ENCODE assay signal across 8 cellular contexts in the genomic region with DNA sequence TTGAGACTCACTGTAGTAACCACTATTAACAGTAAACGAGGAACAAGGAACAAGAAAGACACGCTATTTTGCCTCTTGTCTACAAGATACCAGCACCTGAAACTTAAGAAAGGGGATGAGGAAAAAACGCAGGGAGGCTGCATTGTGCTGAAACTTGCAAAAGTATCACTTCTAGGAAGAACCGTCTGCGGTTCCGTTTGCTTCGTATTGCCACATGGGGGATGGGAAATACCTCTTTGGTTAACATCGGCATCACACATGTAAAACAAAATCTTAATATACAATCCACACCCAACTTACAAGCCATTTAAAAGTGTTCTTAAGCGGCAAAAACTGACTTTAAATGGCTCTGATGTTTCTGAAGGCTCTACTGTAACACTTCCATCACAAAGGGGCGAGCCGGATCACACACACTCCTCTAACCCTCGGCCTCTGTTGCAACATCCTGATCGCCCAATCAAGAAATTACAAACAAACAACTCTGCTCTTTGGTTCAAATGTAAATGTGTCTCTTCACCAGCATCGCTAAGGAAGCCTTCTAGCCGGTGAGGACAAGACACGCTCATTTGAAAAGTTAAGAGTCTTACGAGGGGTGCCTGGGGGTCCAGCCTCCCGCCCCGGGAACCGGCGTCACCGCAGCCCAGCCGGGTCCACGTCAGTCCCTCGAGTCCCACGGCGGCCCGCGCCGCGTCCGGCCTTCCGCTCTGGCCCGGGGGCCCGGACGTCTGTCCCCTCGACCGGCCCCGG. TPM values are rescaled to one million over a fixed set of nuclear protein-coding genes. Genes with fewer than 3 reads are reported as not detected.
DNase-seq lines count a peak whose midpoint lies in the region; ATAC-seq lines count a peak whose summit lies in the region.

No MANE protein-coding gene starts in this region.

- peak; percentile 36 for DNase-seq in Caki2 (ENCODE audit: low read depth)
- DNase-seq in T-helper 2 cell treated with Interferon-gamma antibody and Interleukin-4, amounts not matched to agents 5 μg/mL and 100 μg/mL, for 36 hours (ENCODE audit: low spot score): peak; percentile 17
- DNase-seq in effector CD4-positive, alpha-beta T cell: peak; percentile 21
- peak; percentile 19 for DNase-seq in myocyte (ENCODE audit: low read depth)

- H3K36me3 Mint-ChIP-seq in T-helper 2 cell treated with Interferon-gamma antibody and Interleukin-4, amounts not matched to agents 5 μg/mL and 100 μg/mL, for 36 hours (ENCODE audit: low read depth): peaks cover 24% of the 10 kb centered on the region

- no peaks in the 10 kb centered on the region for H3K27me3 Mint-ChIP-seq in T-helper 2 cell treated with Interferon-gamma antibody and Interleukin-4, amounts not matched to agents 5 μg/mL and 100 μg/mL, for 36 hours (ENCODE audit: low read depth)

- in situ Hi-C loops in Caki2 (cut with HindIII; ENCODE audit: low pct_unique_long_range_greater_than_20kb, low sequenced_read_pairs): loop anchor here (10.0 kb wide), 1 partner anchor 73 kb away; no protein-coding TSS in a partner anchor

- ATAC-seq in HG02970 (IDR thresholded peaks at IDR 0.05; ENCODE audit: low FRiP score, unreplicated experiment): peak; percentile 2
- ATAC-seq in HG03025 (IDR thresholded peaks at IDR 0.05; ENCODE audit: low FRiP score, unreplicated experiment): no peak
- no peak for ATAC-seq in HG03565 (IDR thresholded peaks at IDR 0.05; ENCODE audit: unreplicated experiment)
- ATAC-seq in GM19035 (IDR thresholded peaks at IDR 0.05; ENCODE audit: unreplicated experiment): no peak

- H3K27ac Mint-ChIP-seq in T-helper 2 cell treated with Interferon-gamma antibody and Interleukin-4, amounts not matched to agents 5 μg/mL and 100 μg/mL, for 36 hours: peak overlapping the region; percentile 94

- peak overlapping the region; percentile 91 for H3K4me3 Mint-ChIP-seq in T-helper 2 cell treated with Interferon-gamma antibody and Interleukin-4, amounts not matched to agents 5 μg/mL and 100 μg/mL, for 36 hours

- peaks cover 20% of the 10 kb centered on the region for H3K4me1 Mint-ChIP-seq in T-helper 2 cell treated with Interferon-gamma antibody and Interleukin-4, amounts not matched to agents 5 μg/mL and 100 μg/mL, for 36 hours (ENCODE audit: low read depth)

- no peaks in the 10 kb centered on the region for H3K9me3 Mint-ChIP-seq in T-helper 2 cell treated with Interferon-gamma antibody and Interleukin-4, amounts not matched to agents 5 μg/mL and 100 μg/mL, for 36 hours

RNA-seq across cellular contexts. Expression of a gene that starts 0.6 kb away (rescaled TPM):
- total RNA-seq in Caki2 (2014; rRNA removed; shearing (Covaris generic); ENCODE audit: low replicate concordance): 4.4 and 5.4 TPM in 2 replicates
- total RNA-seq in myocyte: 25.3 and 26.9 TPM in 2 replicates
- 45.1 TPM for polyA plus RNA-seq in myocyte (2012)

RNA-seq across cellular contexts. Expression of a gene that starts 42.6 kb away (rescaled TPM):
- 6.3 and 7.7 TPM in 2 replicates for total RNA-seq in Caki2 (2014; rRNA removed; shearing (Covaris generic); ENCODE audit: low replicate concordance)
- 8.3 and 12.4 TPM in 2 replicates for total RNA-seq in myocyte
- 8.9 TPM for polyA plus RNA-seq in myocyte (2012)
